Comparison of ENCODE assay signal across 3 cellular contexts in the genomic region with DNA sequence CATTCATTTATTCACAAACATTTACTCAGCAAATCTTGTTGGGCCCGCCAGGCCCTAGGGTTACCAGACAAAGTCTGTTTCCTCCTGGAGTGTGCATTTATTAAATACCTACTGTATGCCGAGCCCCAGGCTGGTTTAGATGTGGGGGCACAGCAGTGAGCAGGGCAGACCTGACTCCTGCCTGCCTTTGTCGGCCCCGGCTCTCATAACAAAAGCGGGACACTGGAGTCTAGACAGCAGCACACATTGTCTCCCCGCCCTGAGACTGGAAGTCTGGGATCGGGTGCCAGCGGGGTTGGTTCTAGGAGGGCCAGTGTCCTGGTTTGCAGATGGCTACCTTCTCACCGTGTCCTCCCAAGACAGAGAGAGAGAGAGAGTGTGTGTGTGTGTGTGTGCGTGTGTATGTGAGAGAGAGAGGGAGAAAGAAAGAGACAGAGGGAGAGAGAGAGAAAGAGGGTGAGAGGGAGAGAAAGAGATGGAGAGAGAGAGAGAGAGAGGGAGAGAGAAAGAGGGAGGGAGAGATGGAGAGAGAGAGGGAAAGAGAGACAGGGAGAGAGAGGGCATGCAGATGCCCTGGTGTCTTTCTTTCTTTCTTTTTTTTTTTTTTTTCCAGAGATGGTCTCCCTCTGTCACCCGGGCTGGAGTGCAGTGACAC.
TF ChIP-seq lines count a peak whose summit lies in the region.

No MANE protein-coding gene starts in this region.

TF ChIP-seq in SK-N-SH, 30 proteins besides CTCF, POLR2A, EP300 and RAD21:
- TF ChIP-seq, protein P1, sequence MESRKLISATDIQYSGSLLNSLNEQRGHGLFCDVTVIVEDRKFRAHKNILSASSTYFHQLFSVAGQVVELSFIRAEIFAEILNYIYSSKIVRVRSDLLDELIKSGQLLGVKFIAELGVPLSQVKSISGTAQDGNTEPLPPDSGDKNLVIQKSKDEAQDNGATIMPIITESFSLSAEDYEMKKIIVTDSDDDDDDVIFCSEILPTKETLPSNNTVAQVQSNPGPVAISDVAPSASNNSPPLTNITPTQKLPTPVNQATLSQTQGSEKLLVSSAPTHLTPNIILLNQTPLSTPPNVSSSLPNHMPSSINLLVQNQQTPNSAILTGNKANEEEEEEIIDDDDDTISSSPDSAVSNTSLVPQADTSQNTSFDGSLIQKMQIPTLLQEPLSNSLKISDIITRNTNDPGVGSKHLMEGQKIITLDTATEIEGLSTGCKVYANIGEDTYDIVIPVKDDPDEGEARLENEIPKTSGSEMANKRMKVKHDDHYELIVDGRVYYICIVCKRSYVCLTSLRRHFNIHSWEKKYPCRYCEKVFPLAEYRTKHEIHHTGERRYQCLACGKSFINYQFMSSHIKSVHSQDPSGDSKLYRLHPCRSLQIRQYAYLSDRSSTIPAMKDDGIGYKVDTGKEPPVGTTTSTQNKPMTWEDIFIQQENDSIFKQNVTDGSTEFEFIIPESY (IDR thresholded peaks at IDR 0.05; ENCODE audit: borderline replicate concordance, low read depth): no peak
- TF ChIP-seq YY1 (IDR thresholded peaks at IDR 0.05; ENCODE audit: low read depth) (no peak), MEF2A (IDR thresholded peaks at IDR 0.05; ENCODE audit: borderline replicate concordance, low read depth) (no peak), JUND (IDR thresholded peaks at IDR 0.05) (no peak), CHD2 (IDR thresholded peaks at IDR 0.05; ENCODE audit: low read length, partially characterized antibody) (no peak), ELF1 (IDR thresholded peaks at IDR 0.05) (no peak), RFX5 (IDR thresholded peaks at IDR 0.05; ENCODE audit: low read length) (no peak), SIN3A (IDR thresholded peaks at IDR 0.05; ENCODE audit: borderline replicate concordance, low read depth, low read length) (no peak), GABPA (IDR thresholded peaks at IDR 0.05; ENCODE audit: low read depth) (no peak), NRF1 (IDR thresholded peaks at IDR 0.05; ENCODE audit: low read depth, low read length) (no peak), TAF1 (IDR thresholded peaks at IDR 0.05; ENCODE audit: borderline replicate concordance, low read depth, low read length) (no peak), EZH2phosphoT487 (IDR thresholded peaks at IDR 0.05; ENCODE audit: borderline replicate concordance, low read depth) (no peak), SMC3 (IDR thresholded peaks at IDR 0.05; ENCODE audit: low read depth, low read length) (no peak), RCOR1 (IDR thresholded peaks at IDR 0.05; ENCODE audit: low read length) (no peak), POLR2AphosphoS5 (IDR thresholded peaks at IDR 0.05; ENCODE audit: low read depth, low read length) (no peak), GATA2 (CRISPR knock-in tag; IDR thresholded peaks at IDR 0.05) (no peak)

TF ChIP-seq in SK-N-SH treated with all-trans-retinoic acid at 6 μM for 48 hours, 23 proteins besides CTCF, POLR2A, EP300 and RAD21 (continues in another document):
- TF ChIP-seq PATZ1 (CRISPR knock-in tag; IDR thresholded peaks at IDR 0.05; ENCODE audit: borderline replicate concordance) (no peak), TOX (CRISPR knock-in tag; IDR thresholded peaks at IDR 0.05; ENCODE audit: borderline replicate concordance) (no peak), CSDC2 (CRISPR knock-in tag; IDR thresholded peaks at IDR 0.05) (no peak), OSR1 (CRISPR knock-in tag; IDR thresholded peaks at IDR 0.05) (no peak), GLIS3 (CRISPR knock-in tag; IDR thresholded peaks at IDR 0.05) (no peak), ZNF8 (CRISPR knock-in tag; IDR thresholded peaks at IDR 0.05) (no peak), CREB5 (CRISPR knock-in tag; IDR thresholded peaks at IDR 0.05; ENCODE audit: low read depth) (no peak), ISL1 (CRISPR knock-in tag; IDR thresholded peaks at IDR 0.05) (no peak), PPARA (CRISPR knock-in tag; IDR thresholded peaks at IDR 0.05; ENCODE audit: borderline replicate concordance) (no peak)
- TF ChIP-seq, protein P2, sequence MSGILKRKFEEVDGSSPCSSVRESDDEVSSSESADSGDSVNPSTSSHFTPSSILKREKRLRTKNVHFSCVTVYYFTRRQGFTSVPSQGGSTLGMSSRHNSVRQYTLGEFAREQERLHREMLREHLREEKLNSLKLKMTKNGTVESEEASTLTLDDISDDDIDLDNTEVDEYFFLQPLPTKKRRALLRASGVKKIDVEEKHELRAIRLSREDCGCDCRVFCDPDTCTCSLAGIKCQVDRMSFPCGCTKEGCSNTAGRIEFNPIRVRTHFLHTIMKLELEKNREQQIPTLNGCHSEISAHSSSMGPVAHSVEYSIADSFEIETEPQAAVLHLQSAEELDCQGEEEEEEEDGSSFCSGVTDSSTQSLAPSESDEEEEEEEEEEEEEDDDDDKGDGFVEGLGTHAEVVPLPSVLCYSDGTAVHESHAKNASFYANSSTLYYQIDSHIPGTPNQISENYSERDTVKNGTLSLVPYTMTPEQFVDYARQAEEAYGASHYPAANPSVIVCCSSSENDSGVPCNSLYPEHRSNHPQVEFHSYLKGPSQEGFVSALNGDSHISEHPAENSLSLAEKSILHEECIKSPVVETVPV (CRISPR knock-in tag; IDR thresholded peaks at IDR 0.05): no peak
- TF ChIP-seq, protein P3, sequence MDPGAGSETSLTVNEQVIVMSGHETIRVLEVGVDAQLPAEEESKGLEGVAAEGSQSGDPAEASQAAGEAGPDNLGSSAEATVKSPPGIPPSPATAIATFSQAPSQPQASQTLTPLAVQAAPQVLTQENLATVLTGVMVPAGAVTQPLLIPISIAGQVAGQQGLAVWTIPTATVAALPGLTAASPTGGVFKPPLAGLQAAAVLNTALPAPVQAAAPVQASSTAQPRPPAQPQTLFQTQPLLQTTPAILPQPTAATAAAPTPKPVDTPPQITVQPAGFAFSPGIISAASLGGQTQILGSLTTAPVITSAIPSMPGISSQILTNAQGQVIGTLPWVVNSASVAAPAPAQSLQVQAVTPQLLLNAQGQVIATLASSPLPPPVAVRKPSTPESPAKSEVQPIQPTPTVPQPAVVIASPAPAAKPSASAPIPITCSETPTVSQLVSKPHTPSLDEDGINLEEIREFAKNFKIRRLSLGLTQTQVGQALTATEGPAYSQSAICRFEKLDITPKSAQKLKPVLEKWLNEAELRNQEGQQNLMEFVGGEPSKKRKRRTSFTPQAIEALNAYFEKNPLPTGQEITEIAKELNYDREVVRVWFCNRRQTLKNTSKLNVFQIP (CRISPR knock-in tag; IDR thresholded peaks at IDR 0.05; ENCODE audit: borderline replicate concordance, low read depth): no peak

TF ChIP-seq in K562, 482 proteins besides CTCF, POLR2A, EP300 and RAD21:
- TF ChIP-seq ZKSCAN8 (CRISPR knock-in tag; IDR thresholded peaks at IDR 0.05) (peak; percentile 89), FOXK1 (CRISPR knock-in tag; IDR thresholded peaks at IDR 0.05; ENCODE audit: borderline replicate concordance) (no peak), HDAC1 (IDR thresholded peaks at IDR 0.05) (peak in 1 of 2 experiments; percentile 18; a peak in 1 of 4 replicates), CBX1 (IDR thresholded peaks at IDR 0.05; ENCODE audit: low read depth) (no peak)
